Comparison of ENCODE assay signal across 19 cellular contexts in genomic region chr22:20240900-20241299, GRCh38. TPM values are rescaled to one million over a fixed set of nuclear protein-coding genes. Genes with fewer than 3 reads are reported as not detected.
DNase-seq lines count a peak whose midpoint lies in the region; ATAC-seq and TF ChIP-seq lines count a peak whose summit lies in the region.
"Had no signal": no experiment of that assay in that cellular context is flagged by ENCODE, and none has a peak within 500 bp of the region (broad histone marks: within the 10 kb centered on the region; RNA-seq: fewer than 3 reads in every experiment).

No MANE protein-coding gene starts in this region.

- peaks cover 47% of the 10 kb centered on the region for H3K4me1 Mint-ChIP-seq in activated naive CD4-positive, alpha-beta T cell treated with anti-CD3 and anti-CD28 coated beads, Interleukin-2, amount 50 U/mL, for 24 hours

- H3K27ac Mint-ChIP-seq in activated naive CD4-positive, alpha-beta T cell treated with anti-CD3 and anti-CD28 coated beads, Interleukin-2, amount 50 U/mL, for 24 hours, result peak overlapping the region; percentile 46
- H3K27ac Mint-ChIP-seq: activated CD4-positive, alpha-beta memory T cell treated with anti-CD3 and anti-CD28 coated beads for 36 hours; T-helper 1 cell treated with Interleukin-12 subunit alpha and Interleukin-12 subunit beta and Interleukin-4 antibody, amounts not matched to agents 30 μg/mL and 1 μg/mL, for 36 hours had no signal

- ATAC-seq in psoas muscle, result no peak
- ATAC-seq in GM19452 (IDR thresholded peaks at IDR 0.05; ENCODE audit: unreplicated experiment), result no peak
- ATAC-seq: left colon had no signal

- no peak for DNase-seq in activated naive CD4-positive, alpha-beta T cell treated with Interleukin-2 at 50 U/mL for 16 hours
- no peak for DNase-seq in WERI-Rb-1
- DNase-seq in substantia nigra (lab: John Stamatoyannopoulos, UW), result no peak
- no peak for DNase-seq in psoas muscle
- no peak for DNase-seq in GDM1 (lab: John Stamatoyannopoulos, UW)
- DNase-seq: activated CD4-positive, alpha-beta memory T cell treated with anti-CD3 and anti-CD28 coated beads for 36 hours; activated effector memory CD4-positive, alpha-beta T cell treated with anti-CD3 and anti-CD28 coated beads, Interleukin-2, amount 50 U/mL, for 16 hours; left colon; MV-4-11; NCI-H1930; NCI-H774; PC-9; SIG-M5; stimulated activated CD4-positive, alpha-beta T cell treated with anti-CD3 and anti-CD28 coated beads, Interleukin-4, amount 100 ng/mL, for 4 hours had no signal

- no peaks in the 10 kb centered on the region for H3K27me3 Mint-ChIP-seq in activated naive CD4-positive, alpha-beta T cell treated with anti-CD3 and anti-CD28 coated beads, Interleukin-2, amount 50 U/mL, for 24 hours
- H3K27me3 Mint-ChIP-seq: activated CD4-positive, alpha-beta memory T cell treated with anti-CD3 and anti-CD28 coated beads for 36 hours had no signal

- no peak for TF ChIP-seq CTCF in WERI-Rb-1 (IDR thresholded peaks at IDR 0.05; ENCODE audit: low read depth, low read length)
- TF ChIP-seq CTCF in psoas muscle (IDR thresholded peaks at IDR 0.05), result no peak

- no peaks in the 10 kb centered on the region for H3K9me3 Mint-ChIP-seq in activated naive CD4-positive, alpha-beta T cell treated with anti-CD3 and anti-CD28 coated beads, Interleukin-2, amount 50 U/mL, for 24 hours
- H3K9me3 Mint-ChIP-seq: activated CD4-positive, alpha-beta memory T cell treated with anti-CD3 and anti-CD28 coated beads for 36 hours; T-helper 1 cell treated with Interleukin-12 subunit alpha and Interleukin-12 subunit beta and Interleukin-4 antibody, amounts not matched to agents 30 μg/mL and 1 μg/mL, for 36 hours had no signal

- H3K27me3 ChIP-seq in WERI-Rb-1 (ENCODE audit: insufficient read depth, low read depth, severe bottlenecking) (no peaks in the 10 kb centered on the region), iPS-18a (ENCODE audit: control insufficient read depth, insufficient read depth, low read length) (no peaks in the 10 kb centered on the region), psoas muscle (ENCODE audit: insufficient read depth in 3 of 3, low read length in 2 of 3) (no peaks in the 10 kb centered on the region)
- H3K27me3 ChIP-seq: BE2C had no signal

- intact Hi-C loops in psoas muscle (cut with DNase I), result loop anchor here in 1 of 2 donors (5.0 kb wide), 1 partner anchor 59 kb away; no protein-coding TSS in a partner anchor

- no peak overlapping the region for H3K4me3 Mint-ChIP-seq in activated naive CD4-positive, alpha-beta T cell treated with anti-CD3 and anti-CD28 coated beads, Interleukin-2, amount 50 U/mL, for 24 hours
- H3K4me3 Mint-ChIP-seq: activated CD4-positive, alpha-beta memory T cell treated with anti-CD3 and anti-CD28 coated beads for 36 hours; T-helper 1 cell treated with Interleukin-12 subunit alpha and Interleukin-12 subunit beta and Interleukin-4 antibody, amounts not matched to agents 30 μg/mL and 1 μg/mL, for 36 hours had no signal

- H3K27ac ChIP-seq in WERI-Rb-1 (peak overlapping the region; percentile 96), iPS-18a (ENCODE audit: low read length) (no peak overlapping the region), substantia nigra (ENCODE audit: low read depth, low read length, poor library complexity, severe bottlenecking) (peak overlapping the region; percentile 58), psoas muscle (no peak overlapping the region)
- H3K27ac ChIP-seq: PC-9 had no signal

- H3K4me3 ChIP-seq in WERI-Rb-1 (ENCODE audit: low read depth, low read length), result no peak overlapping the region
- H3K4me3 ChIP-seq in iPS-18a (ENCODE audit: low read length), result no peak overlapping the region
- no peak overlapping the region for H3K4me3 ChIP-seq in psoas muscle
- H3K4me3 ChIP-seq: PC-9 had no signal

- WGBS in psoas muscle, 3 donors, result 66 to 88% (median 79%) methylated on average over 8 of the region's 8 CpGs

- H3K9ac ChIP-seq in iPS-18a (ENCODE audit: low read length), result peak overlapping the region; percentile 54

- H3K4me1 ChIP-seq in iPS-18a (ENCODE audit: control insufficient read depth, low read depth, low read length) (peaks cover 31% of the 10 kb centered on the region), psoas muscle (peaks cover 12% of the 10 kb centered on the region)

- H3K36me3 ChIP-seq in WERI-Rb-1, result peaks cover 25% of the 10 kb centered on the region
- no peaks in the 10 kb centered on the region for H3K36me3 ChIP-seq in iPS-18a (ENCODE audit: control insufficient read depth, low read depth, low read length)
- H3K36me3 ChIP-seq in psoas muscle (ENCODE audit: insufficient read depth in 1 of 2, low read depth in 1 of 2), result no peaks in the 10 kb centered on the region
- H3K36me3 ChIP-seq: BE2C had no signal

- H3K9me3 ChIP-seq in WERI-Rb-1 (ENCODE audit: severe bottlenecking) (no peaks in the 10 kb centered on the region), iPS-18a (ENCODE audit: control insufficient read depth, low read depth, low read length) (no peaks in the 10 kb centered on the region), psoas muscle (no peaks in the 10 kb centered on the region)
- H3K9me3 ChIP-seq: BE2C had no signal

- H3K36me3 Mint-ChIP-seq in activated naive CD4-positive, alpha-beta T cell treated with anti-CD3 and anti-CD28 coated beads, Interleukin-2, amount 50 U/mL, for 24 hours, result no peaks in the 10 kb centered on the region
- H3K36me3 Mint-ChIP-seq: activated CD4-positive, alpha-beta memory T cell treated with anti-CD3 and anti-CD28 coated beads for 36 hours had no signal

RNA-seq across cellular contexts. Expression of gene RTN4R, which starts 27.2 kb away (rescaled TPM):
- 1 to 10 TPM in 1 of 4 donors, under 1 TPM in 3; 0.22 to 2.4 (median 0.64) TPM for total RNA-seq in psoas muscle
- under 1 TPM; 0.12 to 0.36 (median 0.30) TPM for polyA plus RNA-seq in psoas muscle

Comparison
In these comparisons a context has a peak if more than half of its experiments do, and no peak if none do; other contexts are left out.
1. H3K27ac ChIP-seq: peak in WERI-Rb-1 (single experiment) and substantia nigra (single experiment); none in iPS-18a (single experiment) and psoas muscle (single experiment).